In the genomic region with DNA sequence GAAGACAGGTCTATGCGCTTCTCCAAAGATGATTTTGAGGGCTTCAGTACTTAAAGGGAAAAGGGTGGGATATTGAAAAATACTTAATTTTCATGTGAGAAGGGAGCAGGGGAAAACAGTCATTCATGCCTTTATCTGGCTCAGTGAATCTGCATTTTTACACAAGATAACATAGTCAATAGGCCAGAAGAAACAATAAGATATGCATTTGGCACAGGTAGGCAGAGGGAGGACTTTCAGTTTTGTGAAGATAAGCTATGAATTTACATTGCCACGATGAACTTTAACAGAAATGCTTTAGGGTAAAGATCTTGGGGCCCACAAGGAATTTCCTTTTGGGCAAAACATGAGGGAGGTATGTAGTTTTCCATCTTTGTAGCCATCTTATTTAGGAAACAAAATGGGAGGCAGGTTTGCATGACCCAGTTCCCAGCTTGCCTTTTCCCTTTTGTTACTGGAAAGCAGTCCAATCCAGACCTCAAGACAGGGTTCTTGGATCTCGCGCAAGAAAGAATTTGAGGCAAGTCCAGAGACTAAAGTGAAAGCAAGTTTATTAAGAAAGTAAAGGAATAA, we compare ENCODE assay signal across 1 cellular context.
TF ChIP-seq lines count a peak whose summit lies in the region.

No MANE protein-coding gene starts in this region.

TF ChIP-seq in K562, 482 proteins besides CTCF, POLR2A, EP300 and RAD21 (continued from another document):
- TF ChIP-seq E2F5 (CRISPR knock-in tag; IDR thresholded peaks at IDR 0.05) (no peak), TCF3 (CRISPR knock-in tag; IDR thresholded peaks at IDR 0.05) (peak; percentile 48), JUND (IDR thresholded peaks at IDR 0.05; ENCODE audit: borderline replicate concordance, low read depth, low read length) (no peak), JUND (tag; IDR thresholded peaks at IDR 0.05; ENCODE audit: borderline replicate concordance, low read depth, low read length) (no peak), THAP12 (CRISPR knock-in tag; IDR thresholded peaks at IDR 0.05) (no peak), TEAD4 (IDR thresholded peaks at IDR 0.05; ENCODE audit: low read length) (peak; percentile 71), TEAD4 (CRISPR knock-in tag; IDR thresholded peaks at IDR 0.05; ENCODE audit: borderline replicate concordance) (no peak), CBFA2T3 (IDR thresholded peaks at IDR 0.05) (peak; percentile 80), GATAD2B (IDR thresholded peaks at IDR 0.05; ENCODE audit: borderline replicate concordance) (no peak), HBP1 (CRISPR knock-in tag; IDR thresholded peaks at IDR 0.05) (no peak), FOXM1 (IDR thresholded peaks at IDR 0.05; ENCODE audit: low read depth) (0 out of 2 replicates have a peak, but pooled peaks have one; percentile 25), FOXM1 (CRISPR knock-in tag; IDR thresholded peaks at IDR 0.05; ENCODE audit: low read depth) (no peak), DMBX1 (CRISPR knock-in tag; IDR thresholded peaks at IDR 0.05; ENCODE audit: borderline replicate concordance) (0 out of 2 replicates have a peak, but pooled peaks have one; percentile 56), NFIC (IDR thresholded peaks at IDR 0.05) (peak; percentile 51), ZNF395 (CRISPR knock-in tag; IDR thresholded peaks at IDR 0.05) (peak; percentile 42; the same call in 1 of the 2 replicates), TAL1 (IDR thresholded peaks at IDR 0.05) (peak; percentile 73), SOX6 (IDR thresholded peaks at IDR 0.05) (peak; percentile 72), YY1 (IDR thresholded peaks at IDR 0.05; ENCODE audit: borderline replicate concordance in 1 of 3, control insufficient read depth in 1 of 3, extremely low read depth in 1 of 3, insufficient read depth in 3 of 3, insufficient read length in 1 of 3, insufficient replicate concordance in 2 of 3, low read depth in 1 of 3, low read length in 2 of 3) (peak in 1 of 3 experiments; percentile 3), NBN (IDR thresholded peaks at IDR 0.05; ENCODE audit: low read depth) (no peak), CBFA2T2 (conservative IDR thresholded peaks at IDR 0.05) (peak; percentile 63), GTF2A2 (tag; IDR thresholded peaks at IDR 0.05) (no peak), ZNF253 (CRISPR knock-in tag; conservative IDR thresholded peaks at IDR 0.05) (no peak), THRAP3 (IDR thresholded peaks at IDR 0.05; ENCODE audit: borderline replicate concordance) (no peak), ZNF277 (CRISPR knock-in tag; IDR thresholded peaks at IDR 0.05; ENCODE audit: borderline replicate concordance) (no peak), PTRF (tag; IDR thresholded peaks at IDR 0.05) (0 out of 2 replicates have a peak, but pooled peaks have one; percentile 18), ZFX (CRISPR knock-in tag; IDR thresholded peaks at IDR 0.05) (no peak), ZFP1 (CRISPR knock-in tag; IDR thresholded peaks at IDR 0.05) (no peak), ARID1B (IDR thresholded peaks at IDR 0.05) (peak; percentile 80)
- TF ChIP-seq, protein P1, sequence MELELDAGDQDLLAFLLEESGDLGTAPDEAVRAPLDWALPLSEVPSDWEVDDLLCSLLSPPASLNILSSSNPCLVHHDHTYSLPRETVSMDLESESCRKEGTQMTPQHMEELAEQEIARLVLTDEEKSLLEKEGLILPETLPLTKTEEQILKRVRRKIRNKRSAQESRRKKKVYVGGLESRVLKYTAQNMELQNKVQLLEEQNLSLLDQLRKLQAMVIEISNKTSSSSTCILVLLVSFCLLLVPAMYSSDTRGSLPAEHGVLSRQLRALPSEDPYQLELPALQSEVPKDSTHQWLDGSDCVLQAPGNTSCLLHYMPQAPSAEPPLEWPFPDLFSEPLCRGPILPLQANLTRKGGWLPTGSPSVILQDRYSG (tag; conservative IDR thresholded peaks at IDR 0.05; ENCODE audit: low read depth), result 0 out of 2 replicates have a peak, but pooled peaks have one; percentile 27
- TF ChIP-seq, protein P2, sequence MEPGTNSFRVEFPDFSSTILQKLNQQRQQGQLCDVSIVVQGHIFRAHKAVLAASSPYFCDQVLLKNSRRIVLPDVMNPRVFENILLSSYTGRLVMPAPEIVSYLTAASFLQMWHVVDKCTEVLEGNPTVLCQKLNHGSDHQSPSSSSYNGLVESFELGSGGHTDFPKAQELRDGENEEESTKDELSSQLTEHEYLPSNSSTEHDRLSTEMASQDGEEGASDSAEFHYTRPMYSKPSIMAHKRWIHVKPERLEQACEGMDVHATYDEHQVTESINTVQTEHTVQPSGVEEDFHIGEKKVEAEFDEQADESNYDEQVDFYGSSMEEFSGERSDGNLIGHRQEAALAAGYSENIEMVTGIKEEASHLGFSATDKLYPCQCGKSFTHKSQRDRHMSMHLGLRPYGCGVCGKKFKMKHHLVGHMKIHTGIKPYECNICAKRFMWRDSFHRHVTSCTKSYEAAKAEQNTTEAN (CRISPR knock-in tag; IDR thresholded peaks at IDR 0.05), result no peak
- TF ChIP-seq, protein P3, sequence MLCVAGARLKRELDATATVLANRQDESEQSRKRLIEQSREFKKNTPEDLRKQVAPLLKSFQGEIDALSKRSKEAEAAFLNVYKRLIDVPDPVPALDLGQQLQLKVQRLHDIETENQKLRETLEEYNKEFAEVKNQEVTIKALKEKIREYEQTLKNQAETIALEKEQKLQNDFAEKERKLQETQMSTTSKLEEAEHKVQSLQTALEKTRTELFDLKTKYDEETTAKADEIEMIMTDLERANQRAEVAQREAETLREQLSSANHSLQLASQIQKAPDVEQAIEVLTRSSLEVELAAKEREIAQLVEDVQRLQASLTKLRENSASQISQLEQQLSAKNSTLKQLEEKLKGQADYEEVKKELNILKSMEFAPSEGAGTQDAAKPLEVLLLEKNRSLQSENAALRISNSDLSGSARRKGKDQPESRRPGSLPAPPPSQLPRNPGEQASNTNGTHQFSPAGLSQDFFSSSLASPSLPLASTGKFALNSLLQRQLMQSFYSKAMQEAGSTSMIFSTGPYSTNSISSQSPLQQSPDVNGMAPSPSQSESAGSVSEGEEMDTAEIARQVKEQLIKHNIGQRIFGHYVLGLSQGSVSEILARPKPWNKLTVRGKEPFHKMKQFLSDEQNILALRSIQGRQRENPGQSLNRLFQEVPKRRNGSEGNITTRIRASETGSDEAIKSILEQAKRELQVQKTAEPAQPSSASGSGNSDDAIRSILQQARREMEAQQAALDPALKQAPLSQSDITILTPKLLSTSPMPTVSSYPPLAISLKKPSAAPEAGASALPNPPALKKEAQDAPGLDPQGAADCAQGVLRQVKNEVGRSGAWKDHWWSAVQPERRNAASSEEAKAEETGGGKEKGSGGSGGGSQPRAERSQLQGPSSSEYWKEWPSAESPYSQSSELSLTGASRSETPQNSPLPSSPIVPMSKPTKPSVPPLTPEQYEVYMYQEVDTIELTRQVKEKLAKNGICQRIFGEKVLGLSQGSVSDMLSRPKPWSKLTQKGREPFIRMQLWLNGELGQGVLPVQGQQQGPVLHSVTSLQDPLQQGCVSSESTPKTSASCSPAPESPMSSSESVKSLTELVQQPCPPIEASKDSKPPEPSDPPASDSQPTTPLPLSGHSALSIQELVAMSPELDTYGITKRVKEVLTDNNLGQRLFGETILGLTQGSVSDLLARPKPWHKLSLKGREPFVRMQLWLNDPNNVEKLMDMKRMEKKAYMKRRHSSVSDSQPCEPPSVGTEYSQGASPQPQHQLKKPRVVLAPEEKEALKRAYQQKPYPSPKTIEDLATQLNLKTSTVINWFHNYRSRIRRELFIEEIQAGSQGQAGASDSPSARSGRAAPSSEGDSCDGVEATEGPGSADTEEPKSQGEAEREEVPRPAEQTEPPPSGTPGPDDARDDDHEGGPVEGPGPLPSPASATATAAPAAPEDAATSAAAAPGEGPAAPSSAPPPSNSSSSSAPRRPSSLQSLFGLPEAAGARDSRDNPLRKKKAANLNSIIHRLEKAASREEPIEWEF (CRISPR knock-in tag; IDR thresholded peaks at IDR 0.05), result 0 out of 2 replicates have a peak, but pooled peaks have one; percentile 66
